ENCODE assay signal across 14 cellular contexts in genomic region chr16:15044286-15044685, GRCh38. TPM values are rescaled to one million over a fixed set of nuclear protein-coding genes. Genes with fewer than 3 reads are reported as not detected.
A peak's percentile ranks its signal among the peaks of the same experiment; 100 is the strongest.
DNase-seq lines count a peak whose midpoint lies in the region; ATAC-seq and TF ChIP-seq lines count a peak whose summit lies in the region.
"Had no signal": no experiment of that assay in that cellular context is flagged by ENCODE, and none has a peak within 500 bp of the region (broad histone marks: within the 10 kb centered on the region; RNA-seq: fewer than 3 reads in every experiment).

No MANE protein-coding gene starts in this region.

- DNase-seq in H9 (no peak), RWPE1 (ENCODE audit: low spot score) (no peak), mucosa of descending colon (no peak), type B pancreatic cell (ENCODE audit: extremely low spot score, unreplicated experiment) (no peak), NCI-H2227 treated with DMSO at 0.1 percent for 48 hours (lab: John Stamatoyannopoulos, UW) (no peak)
- DNase-seq in stimulated activated naive B cell treated with anti-CD40 and anti-IgM and Interleukin-4, amounts not matched to agents 10 μg/mL and 1 μg/mL and 100 μg/mL, for 72 hours = no peak
- DNase-seq: C1 segment of cervical spinal cord; CD4-positive, alpha-beta memory T cell; DMS79; GOT3 had no signal

- H3K79me1 ChIP-seq in H9 (ENCODE audit: insufficient read depth, low read depth, low read length, poor library complexity, severe bottlenecking) = no peaks in the 10 kb centered on the region

- no peak overlapping the region for H3K14ac ChIP-seq in H9 (ENCODE audit: insufficient read depth, low read length)

- intact Hi-C loops in mucosa of descending colon (cut with DNase I, micrococcal nuclease) = no loop called here

- no peak overlapping the region for H4K8ac ChIP-seq in H9 (replicated peaks; ENCODE audit: insufficient read length, low read depth, low read length)

- no peaks in the 10 kb centered on the region for H3K4me1 Mint-ChIP-seq in H9
- H3K4me1 Mint-ChIP-seq in stimulated activated naive B cell treated with anti-CD40 and anti-IgM and Interleukin-4, amounts not matched to agents 10 μg/mL and 1 μg/mL and 100 μg/mL, for 72 hours = peaks cover 0 to 3% of the 10 kb centered on the region in 2 donors
- H3K4me1 Mint-ChIP-seq in type B pancreatic cell (ENCODE audit: unreplicated experiment) = peaks cover 4% of the 10 kb centered on the region
- H3K4me1 Mint-ChIP-seq: B cell had no signal

- H4K5ac ChIP-seq in H9 (ENCODE audit: insufficient read length, low read depth, low read length) = no peak overlapping the region

- POLR2A ChIA-PET in RWPE1 (lab: Yijun Ruan, JAX; ENCODE audit: low non-redundant PET) = no interaction called here

- no peaks in the 10 kb centered on the region for H3K27me3 ChIP-seq in H9 (ENCODE audit: insufficient read depth, low read length)
- H3K27me3 ChIP-seq in liver (ENCODE audit: control insufficient read depth in 4 of 4, insufficient read depth in 4 of 4, low read length in 3 of 4) = no peaks in the 10 kb centered on the region

- no peak overlapping the region for H4K91ac ChIP-seq in H9 (ENCODE audit: insufficient read length, low read depth, low read length)

- H3T11ph ChIP-seq in H9 (ENCODE audit: low read length) = no peak overlapping the region

- no peak overlapping the region for H2BK20ac ChIP-seq in H9 (ENCODE audit: low read depth, low read length, poor library complexity, severe bottlenecking)

- H3K9me3 Mint-ChIP-seq in H9 (no peaks in the 10 kb centered on the region), type B pancreatic cell (no peaks in the 10 kb centered on the region)
- H3K9me3 Mint-ChIP-seq in stimulated activated naive B cell treated with anti-CD40 and anti-IgM and Interleukin-4, amounts not matched to agents 10 μg/mL and 1 μg/mL and 100 μg/mL, for 72 hours = no peaks in the 10 kb centered on the region
- H3K9me3 Mint-ChIP-seq: IgD-negative memory B cell had no signal

- H3K4me1 ChIP-seq in H9 (ENCODE audit: insufficient read depth, low read length) = no peaks in the 10 kb centered on the region
- peaks cover 4 to 31% (median 20%) of the 10 kb centered on the region in 4 donors for H3K4me1 ChIP-seq in liver (ENCODE audit: control insufficient read depth in 4 of 4, insufficient read depth in 4 of 4, low read length in 3 of 4)
- H3K4me1 ChIP-seq in mucosa of descending colon (ENCODE audit: low read depth) = peaks cover 2% of the 10 kb centered on the region
- H3K4me1 ChIP-seq: HAP-1 had no signal

- H3K4me3 Mint-ChIP-seq in H9 (no peak overlapping the region), type B pancreatic cell (no peak overlapping the region)
- H3K4me3 Mint-ChIP-seq in stimulated activated naive B cell treated with anti-CD40 and anti-IgM and Interleukin-4, amounts not matched to agents 10 μg/mL and 1 μg/mL and 100 μg/mL, for 72 hours = no peak overlapping the region
- H3K4me3 Mint-ChIP-seq: B cell; CD4-positive, alpha-beta memory T cell; IgD-negative memory B cell had no signal

- H3K79me2 ChIP-seq in H9 (ENCODE audit: insufficient read depth, low read length) = no peaks in the 10 kb centered on the region

- H2AK5ac ChIP-seq in H9 (ENCODE audit: insufficient read length, low read length) = no peak overlapping the region

- TF ChIP-seq CTCF in H9 (conservative IDR thresholded peaks at IDR 0.05) (no peak), RWPE1 (conservative IDR thresholded peaks at IDR 0.05; ENCODE audit: low read depth) (no peak), liver (IDR thresholded peaks at IDR 0.05; ENCODE audit: low read depth, low read length, missing input control) (no peak), mucosa of descending colon (IDR thresholded peaks at IDR 0.05) (no peak), type B pancreatic cell (conservative IDR thresholded peaks at IDR 0.05) (no peak)

- H2BK5ac ChIP-seq in H9 (ENCODE audit: insufficient read length, low read length) = no peak overlapping the region

- H4K20me1 ChIP-seq in H9 (ENCODE audit: control insufficient read depth, insufficient read depth, insufficient read length) = no peaks in the 10 kb centered on the region

- no peaks in the 10 kb centered on the region for H3K27me3 Mint-ChIP-seq in H9 (ENCODE audit: low read depth)
- H3K27me3 Mint-ChIP-seq in stimulated activated naive B cell treated with anti-CD40 and anti-IgM and Interleukin-4, amounts not matched to agents 10 μg/mL and 1 μg/mL and 100 μg/mL, for 72 hours = no peaks in the 10 kb centered on the region
- no peaks in the 10 kb centered on the region for H3K27me3 Mint-ChIP-seq in type B pancreatic cell
- H3K27me3 Mint-ChIP-seq: B cell; CD4-positive, alpha-beta memory T cell; IgD-negative memory B cell had no signal

- H3K36me3 ChIP-seq in liver (ENCODE audit: control insufficient read depth in 4 of 4, insufficient read depth in 3 of 4, low read depth in 1 of 4, low read length in 3 of 4) (peaks cover 9 to 17% (median 12%) of the 10 kb centered on the region in 4 donors), mucosa of descending colon (ENCODE audit: low read depth) (no peaks in the 10 kb centered on the region)

- peak overlapping the region in 2 of 3 experiments; percentile 16 to 85; a peak in 2 of 7 replicates for H3K27ac Mint-ChIP-seq in H9
- H3K27ac Mint-ChIP-seq in stimulated activated naive B cell treated with anti-CD40 and anti-IgM and Interleukin-4, amounts not matched to agents 10 μg/mL and 1 μg/mL and 100 μg/mL, for 72 hours = peak overlapping the region; percentile 51
- no peak overlapping the region for H3K27ac Mint-ChIP-seq in type B pancreatic cell
- H3K27ac Mint-ChIP-seq: B cell had no signal

- no CpG with 5 or more reads among the region's 11 CpGs for WGBS in H9 (ENCODE audit: extremely low coverage, insufficient read length, low lambda C conversion rate)
- WGBS in liver = 69% methylated on average over 11 of the region's 11 CpGs

- H3K27ac ChIP-seq in H9 (ENCODE audit: insufficient read length, low read depth, low read length) = no peak overlapping the region
- H3K27ac ChIP-seq in RWPE1 = peak overlapping the region; percentile 33; the same call in 1 of the 2 replicates
- H3K27ac ChIP-seq in liver (ENCODE audit: low read depth in 1 of 2, low read length in 2 of 2) = peak overlapping the region; percentile 10 to 14

- H2BK15ac ChIP-seq in H9 (ENCODE audit: low read depth, low read length) = no peak overlapping the region

- no peak overlapping the region for H2BK120ac ChIP-seq in H9 (ENCODE audit: low read depth, low read length, poor library complexity, severe bottlenecking)

- CTCF ChIA-PET in RWPE1 (lab: Yijun Ruan, JAX) = interaction anchor here (0.6 kb wide), 1 partner anchor 31 kb away, joined by 7 read pairs; no protein-coding TSS in a partner anchor

- no peak overlapping the region for H3K56ac ChIP-seq in H9 (ENCODE audit: insufficient read length, low read depth, low read length)

- H3K9ac ChIP-seq in H9 (ENCODE audit: extremely low read depth, insufficient read length, low read length) = no peak overlapping the region
- H3K9ac ChIP-seq in liver (ENCODE audit: low read depth in 1 of 2, low read length in 2 of 2) = no peak overlapping the region

- H3K9me3 ChIP-seq in H9 (ENCODE audit: control insufficient read depth, low read depth, low read length) = no peaks in the 10 kb centered on the region
- no peaks in the 10 kb centered on the region for H3K9me3 ChIP-seq in liver (ENCODE audit: control insufficient read depth in 4 of 4, low read length in 3 of 4)
- H3K9me3 ChIP-seq in mucosa of descending colon = no peaks in the 10 kb centered on the region
- H3K9me3 ChIP-seq: HAP-1 had no signal

- no peak overlapping the region for H2AFZ ChIP-seq in H9 (ENCODE audit: low read length)

- no peak overlapping the region for H3K4me3 ChIP-seq in liver (ENCODE audit: low read depth in 1 of 3, low read length in 3 of 3)
- no peak overlapping the region for H3K4me3 ChIP-seq in mucosa of descending colon
- H3K4me3 ChIP-seq: HAP-1 had no signal

- H2BK12ac ChIP-seq in H9 (ENCODE audit: insufficient read length, low read depth, low read length) = no peak overlapping the region

- no peak overlapping the region for H3K4ac ChIP-seq in H9 (ENCODE audit: low read depth, low read length)

- H3K36me3 Mint-ChIP-seq in H9 (ENCODE audit: insufficient read depth in 1 of 3, low read depth in 3 of 3) = peaks cover 11 to 52% (median 37%) of the 10 kb centered on the region in 3 experiments; a peak in 6 of 7 replicates
- peaks cover 21 to 24% of the 10 kb centered on the region in 2 donors for H3K36me3 Mint-ChIP-seq in stimulated activated naive B cell treated with anti-CD40 and anti-IgM and Interleukin-4, amounts not matched to agents 10 μg/mL and 1 μg/mL and 100 μg/mL, for 72 hours
- peaks cover 16% of the 10 kb centered on the region for H3K36me3 Mint-ChIP-seq in type B pancreatic cell

- no peak for TF ChIP-seq RAD21 in liver (IDR thresholded peaks at IDR 0.05)

- no peak overlapping the region for H3K18ac ChIP-seq in H9 (ENCODE audit: insufficient read length, low read depth, low read length)

- no peak overlapping the region for H3K4me2 ChIP-seq in H9 (ENCODE audit: insufficient read depth, insufficient read length, low read length)

- no peaks in the 10 kb centered on the region for H3K23me2 ChIP-seq in H9 (ENCODE audit: insufficient read length, low read depth, low read length, poor library complexity, severe bottlenecking)

- ATAC-seq in stimulated activated naive B cell treated with anti-CD40 and anti-IgM and Interleukin-4, amounts not matched to agents 10 μg/mL and 1 μg/mL and 100 μg/mL, for 72 hours (replicated peaks) = no peak
- ATAC-seq in mucosa of descending colon = no peak

- H3K23ac ChIP-seq in H9 (ENCODE audit: insufficient read length, low read depth, low read length) = no peak overlapping the region

TF ChIP-seq in liver, 16 proteins besides CTCF, POLR2A, EP300 and RAD21 (continues in another document):
- TF ChIP-seq GABPA (IDR thresholded peaks at IDR 0.05 in 1 of 2, conservative IDR thresholded peaks at IDR 0.05 in 1 of 2) (no peak), FOXA2 (IDR thresholded peaks at IDR 0.05) (no peak), EGR1 (IDR thresholded peaks at IDR 0.05; ENCODE audit: low read depth in 2 of 2) (no peak)

RNA-seq across cellular contexts. Expression of gene NTAN1, which starts 11.6 kb away (rescaled TPM):
- total RNA-seq in H9 (2021) = 38.8 and 39.1 TPM in 2 replicates
- 10 to 100 TPM; 31.4 to 43.9 TPM for total RNA-seq in liver
- 10 to 100 TPM; 14.0 to 37.1 TPM for polyA plus RNA-seq in liver
- 10 to 100 TPM; 28.0 to 45.3 (median 39.8) TPM for total RNA-seq in mucosa of descending colon
- 30.4 and 45.3 TPM in 2 replicates for total RNA-seq in type B pancreatic cell (ENCODE audit: low replicate concordance)

RNA-seq across cellular contexts. Expression of gene RRN3, which starts 49.8 kb away (rescaled TPM):
- total RNA-seq in H9 (2021) (40.9 and 44.3 TPM in 2 replicates), liver (10 to 100 TPM; 15.6 to 28.4 TPM), mucosa of descending colon (10 to 100 TPM; 20.2 to 32.0 (median 27.7) TPM), type B pancreatic cell (ENCODE audit: low replicate concordance) (29.9 and 35.7 TPM in 2 replicates)
- polyA plus RNA-seq in liver = 10 to 100 TPM in 1 of 2 donors, 1 to 10 TPM in 1; 8.2 to 17.0 TPM
